In genomic region chr10:72292223-72292691, GRCh38 we compare ENCODE assay signal across 12 cellular contexts. TPM values are rescaled to one million over a fixed set of nuclear protein-coding genes. Genes with fewer than 3 reads are reported as not detected.
DNase-seq lines count a peak whose midpoint lies in the region; ATAC-seq, FAIRE-seq and TF ChIP-seq lines count a peak whose summit lies in the region.
"Had no signal": no experiment of that assay in that cellular context is flagged by ENCODE, and none has a peak within 500 bp of the region (broad histone marks: within the 10 kb centered on the region; RNA-seq: fewer than 3 reads in every experiment).

No MANE protein-coding gene starts in this region.

- no peaks in the 10 kb centered on the region for H3K27me3 Mint-ChIP-seq in Calu3 (ENCODE audit: unreplicated experiment)

- no peak overlapping the region for H3K4me3 ChIP-seq in GM12878
- H3K4me3 ChIP-seq in osteoblast (ENCODE audit: insufficient read depth, low read length), result no peak overlapping the region
- H3K4me3 ChIP-seq: psoas muscle, thoracic aorta had no signal

- H3K79me2 ChIP-seq in GM12878 (ENCODE audit: control insufficient read depth, insufficient read depth, low read length) (peaks cover 4% of the 10 kb centered on the region), osteoblast (ENCODE audit: insufficient read depth, low read length) (no peaks in the 10 kb centered on the region)

- H3K36me3 Mint-ChIP-seq in Calu3 (ENCODE audit: insufficient read depth, unreplicated experiment), result peaks cover 29% of the 10 kb centered on the region

- H3K9ac ChIP-seq in GM12878 (ENCODE audit: control insufficient read depth, insufficient read depth, low read length), result no peak overlapping the region

- H3K27ac Mint-ChIP-seq in Calu3 (ENCODE audit: unreplicated experiment), result peak overlapping the region; percentile 74

- TF ChIP-seq POLR2A in GM12878 (IDR thresholded peaks at IDR 0.05; ENCODE audit: low read depth, low read length) (no peak), H54 (IDR thresholded peaks at IDR 0.05; ENCODE audit: low read depth, low read length) (no peak)

- no peaks in the 10 kb centered on the region for H3K9me3 Mint-ChIP-seq in Calu3 (ENCODE audit: low read depth, unreplicated experiment)

- in situ Hi-C loops in GM12878 (cut with MboI), result no loop called here

- H3K9me3 ChIP-seq in GM12878 (replicated peaks; ENCODE audit: control insufficient read depth, insufficient read depth, low read length), result no peaks in the 10 kb centered on the region
- H3K9me3 ChIP-seq in osteoblast (ENCODE audit: low read depth, low read length), result no peaks in the 10 kb centered on the region
- H3K9me3 ChIP-seq: psoas muscle, thoracic aorta had no signal

- H3K27me3 ChIP-seq in GM12878 (replicated peaks in 1 of 2; ENCODE audit: control insufficient read depth in 2 of 2, insufficient read depth in 2 of 2, low read length in 1 of 2), result no peaks in the 10 kb centered on the region
- H3K27me3 ChIP-seq in osteoblast (ENCODE audit: insufficient read depth, low read length), result no peaks in the 10 kb centered on the region

- BruUV-seq in Calu3 (replicated peaks; lab: Mats Ljungman, UMichigan) (no TSS peak), GM12878 (replicated peaks; lab: Mats Ljungman, UMichigan) (no TSS peak)

- H3K4me1 Mint-ChIP-seq in Calu3 (ENCODE audit: low read depth, unreplicated experiment), result peaks cover 42% of the 10 kb centered on the region

- 20% methylated on average over 6 of the region's 6 CpGs for WGBS in GM12878 (ENCODE audit: insufficient coverage, insufficient replicate concordance, low lambda C conversion rate, missing lambda C conversion rate)

- H3K4me1 ChIP-seq in GM12878 (ENCODE audit: control insufficient read depth, insufficient read depth, low read length), result peaks cover 49% of the 10 kb centered on the region
- peaks cover 6% of the 10 kb centered on the region for H3K4me1 ChIP-seq in osteoblast (ENCODE audit: insufficient read depth, low read length)

- POLR2A ChIA-PET in GM12878 (lab: Charles Lee), result interaction anchor here (0.5 to 5.0 kb wide), 9 partner anchors 9 to 33 kb away, joined by 3 to 36 read pairs (median 4); partner anchors contain the start of gene DDIT4

- H3K4me3 Mint-ChIP-seq in Calu3 (ENCODE audit: low read depth, unreplicated experiment), result peak overlapping the region; percentile 1

- peak; percentile 8; the same call in 2 of the 3 replicates for ATAC-seq in GM12878
- ATAC-seq: psoas muscle had no signal

- DNase-seq in Calu3, result peak; percentile 90
- DNase-seq in RCC 7860 (ENCODE audit: low spot score), result peak; percentile 75
- DNase-seq in GM12878 (ENCODE audit: low read depth, low spot score), result no peak
- DNase-seq in osteoblast (ENCODE audit: insufficient read length, low spot score, missing footprints), result peak; percentile 80
- no peak for DNase-seq in NCI-H82 treated with DMSO at 0.1 percent for 48 hours (lab: John Stamatoyannopoulos, UW; ENCODE audit: unreplicated experiment)
- no peak for DNase-seq in putamen (ENCODE audit: low spot score)
- DNase-seq in H54 (ENCODE audit: insufficient read length, low spot score), result no peak
- no peak for DNase-seq in NCI-H1105 (lab: John Stamatoyannopoulos, UW)
- DNase-seq: psoas muscle had no signal

- RAD21 ChIA-PET in GM12878 (lab: Charles Lee; ENCODE audit: unreplicated experiment), result interaction anchor here (0.7 to 2.1 kb wide), 10 partner anchors 12 to 244 kb away, joined by 3 to 10 read pairs (median 3); no protein-coding TSS in a partner anchor

- H4K20me1 ChIP-seq in GM12878 (ENCODE audit: control insufficient read depth, insufficient read depth) (no peaks in the 10 kb centered on the region), osteoblast (ENCODE audit: insufficient read depth, low read length) (no peaks in the 10 kb centered on the region)

- TF ChIP-seq CTCF in Calu3 (IDR thresholded peaks at IDR 0.05; ENCODE audit: unreplicated experiment) (no peak), GM12878 (IDR thresholded peaks at IDR 0.05 in 2 of 3, conservative IDR thresholded peaks at IDR 0.05 in 1 of 3; ENCODE audit: control insufficient read depth in 2 of 3, extremely low read depth in 1 of 3, insufficient read depth in 1 of 3, low read depth in 3 of 3, low read length in 3 of 3) (no peak), osteoblast (IDR thresholded peaks at IDR 0.05; ENCODE audit: extremely low read depth, low read depth, low read length) (no peak)

- H3K36me3 ChIP-seq in GM12878 (ENCODE audit: control insufficient read depth in 2 of 2, insufficient read depth in 2 of 2, low read length in 1 of 2), result no peaks in the 10 kb centered on the region
- no peaks in the 10 kb centered on the region for H3K36me3 ChIP-seq in osteoblast (ENCODE audit: insufficient read depth, low read length)
- H3K36me3 ChIP-seq: thoracic aorta had no signal

- TF ChIP-seq EP300 in GM12878 (IDR thresholded peaks at IDR 0.05; ENCODE audit: borderline replicate concordance in 1 of 2, control insufficient read depth in 1 of 2, low read depth in 2 of 2, low read length in 2 of 2), result no peak

- H2AFZ ChIP-seq in GM12878 (ENCODE audit: control insufficient read depth, low read depth, low read length) (peak overlapping the region; percentile 44; the same call in 1 of the 2 replicates), osteoblast (ENCODE audit: low read length) (no peak overlapping the region)

- no peak for TF ChIP-seq RAD21 in GM12878 (IDR thresholded peaks at IDR 0.05; ENCODE audit: insufficient read depth, low read depth, low read length)

- H3K27ac ChIP-seq in GM12878 (ENCODE audit: control insufficient read depth, insufficient read depth) (peak overlapping the region; percentile 54), osteoblast (ENCODE audit: low read depth, low read length) (no peak overlapping the region)
- H3K27ac ChIP-seq: psoas muscle, thoracic aorta had no signal

- peak; percentile 64 for FAIRE-seq in RCC 7860 (lab: Jason Lieb, UNC)
- no peak for FAIRE-seq in GM12878 (lab: Jason Lieb, UNC)
- no peak for FAIRE-seq in H54 (lab: Jason Lieb, UNC)
- FAIRE-seq: G401.6, HepG2 had no signal

- CTCF ChIA-PET in Calu3 (lab: Charles Lee), result interaction anchor here (0.5 to 2.4 kb wide), 18 partner anchors 9 to 244 kb away, joined by 3 to 12 read pairs (median 4); partner anchors contain the start of gene DDIT4
- CTCF ChIA-PET in GM12878 (lab: Yijun Ruan, JAX), result interaction anchor here (0.6 to 2.7 kb wide), 10 partner anchors 9 to 160 kb away, joined by 3 to 10 read pairs (median 5); partner anchors contain the start of gene DDIT4

- intact Hi-C loops in Calu3 (cut with micrococcal nuclease; ENCODE audit: unreplicated experiment) (loop anchor here (2.0 kb wide), 1 partner anchor 29 kb away; no protein-coding TSS in a partner anchor), GM12878 (cut with micrococcal nuclease; ENCODE audit: unreplicated experiment) (no loop called here)

- SMC1A ChIA-PET in GM12878 (lab: Charles Lee; ENCODE audit: uncharacterized antibody, unreplicated experiment), result interaction anchor here (0.6 to 5.8 kb wide), 13 partner anchors 12 to 74 kb away, joined by 3 to 43 read pairs (median 4); partner anchors contain the start of gene DDIT4

- H3K4me2 ChIP-seq in GM12878 (ENCODE audit: control insufficient read depth, insufficient read depth) (peak overlapping the region; percentile 39), osteoblast (ENCODE audit: insufficient read depth, low read length) (no peak overlapping the region)

TF ChIP-seq in GM12878, 131 proteins besides CTCF, POLR2A, EP300 and RAD21 (continues in another document):
- no peak for TF ChIP-seq BMI1 (IDR thresholded peaks at IDR 0.05; ENCODE audit: borderline replicate concordance)
- no peak for TF ChIP-seq E2F4 (IDR thresholded peaks at IDR 0.05; ENCODE audit: low read depth, low read length)
- TF ChIP-seq NFIC (IDR thresholded peaks at IDR 0.05; ENCODE audit: low read depth, low read length), result peak; percentile 75; the same call in 1 of the 2 replicates
- peak; percentile 50 for TF ChIP-seq IKZF1 (conservative IDR thresholded peaks at IDR 0.05)
- TF ChIP-seq CREM (IDR thresholded peaks at IDR 0.05; ENCODE audit: low read depth), result peak; percentile 74; the same call in 1 of the 2 replicates
- TF ChIP-seq PBX3 (IDR thresholded peaks at IDR 0.05; ENCODE audit: insufficient replicate concordance, low read depth, low read length), result peak; percentile 77

RNA-seq across cellular contexts. Expression of gene DDIT4, which starts 18.5 kb away (rescaled TPM):
- total RNA-seq in Calu3 (2022) (294 and 326 TPM in 2 replicates), GM12878 (2014; rRNA removed) (227 and 228 TPM in 2 replicates), GM12878 (2014; rRNA removed; fragmentation: Illumina TruSeq; extraction: Trizol) (75.4 and 76.9 TPM in 2 replicates), GM12878 (2021) (192 and 210 TPM in 2 replicates), osteoblast (366 and 522 TPM in 2 replicates)
- 278 and 329 TPM in 2 replicates for total RNA-seq in GM12878 (2013; cell fraction: nucleolus; rRNA removed)
- polyA plus RNA-seq in GM12878 (2011; ENCODE audit: low read depth), result 31.9 TPM
- polyA plus RNA-seq in GM12878 (2011; rRNA removed) (181 and 277 TPM in 2 replicates), GM12878 (2014; fragmentation: Illumina TruSeq; extraction: Trizol) (35.2 and 44.5 TPM in 2 replicates), GM12878 (2014; fragmentation: Nextera tagmentation; extraction: Ambion mirVana) (1 to 10 TPM; 2.1 to 5.0 TPM), GM12878 (2014; rRNA removed) (174 and 190 TPM in 2 replicates), GM12878 (2016; fragmentation: Nextera tagmentation; extraction: Ambion mirVana) (100 to 1,000 TPM; 245 to 268 TPM)
- polyA plus RNA-seq in GM12878 (2011; cell fraction: cytosol; rRNA removed), result 307 and 319 TPM in 2 replicates
- polyA plus RNA-seq in GM12878 (2011; cell fraction: nucleus; rRNA removed), result 445 and 463 TPM in 2 replicates
- polyA plus RNA-seq in GM12878 (2012), result 108 and 193 TPM in 2 replicates
- polyA minus RNA-seq in GM12878 (2011; rRNA and poly(A)+ RNA removed), result 219 and 366 TPM in 2 replicates
- 187 and 217 TPM in 2 replicates for polyA minus RNA-seq in GM12878 (2011; cell fraction: cytosol; rRNA and poly(A)+ RNA removed)
- polyA minus RNA-seq in GM12878 (2011; cell fraction: nucleus; rRNA and poly(A)+ RNA removed), result 480 and 614 TPM in 2 replicates

Comparison
In these comparisons a context has a peak if more than half of its experiments do, and no peak if none do; other contexts are left out.
1. DNase-seq: peak in Calu3 (single experiment), RCC 7860 (single experiment) and osteoblast (single experiment); none in GM12878 (single experiment), NCI-H82 treated with DMSO at 0.1 percent for 48 hours (single experiment), putamen (single experiment), H54 (single experiment) and NCI-H1105 (single experiment).